In the genomic region with DNA sequence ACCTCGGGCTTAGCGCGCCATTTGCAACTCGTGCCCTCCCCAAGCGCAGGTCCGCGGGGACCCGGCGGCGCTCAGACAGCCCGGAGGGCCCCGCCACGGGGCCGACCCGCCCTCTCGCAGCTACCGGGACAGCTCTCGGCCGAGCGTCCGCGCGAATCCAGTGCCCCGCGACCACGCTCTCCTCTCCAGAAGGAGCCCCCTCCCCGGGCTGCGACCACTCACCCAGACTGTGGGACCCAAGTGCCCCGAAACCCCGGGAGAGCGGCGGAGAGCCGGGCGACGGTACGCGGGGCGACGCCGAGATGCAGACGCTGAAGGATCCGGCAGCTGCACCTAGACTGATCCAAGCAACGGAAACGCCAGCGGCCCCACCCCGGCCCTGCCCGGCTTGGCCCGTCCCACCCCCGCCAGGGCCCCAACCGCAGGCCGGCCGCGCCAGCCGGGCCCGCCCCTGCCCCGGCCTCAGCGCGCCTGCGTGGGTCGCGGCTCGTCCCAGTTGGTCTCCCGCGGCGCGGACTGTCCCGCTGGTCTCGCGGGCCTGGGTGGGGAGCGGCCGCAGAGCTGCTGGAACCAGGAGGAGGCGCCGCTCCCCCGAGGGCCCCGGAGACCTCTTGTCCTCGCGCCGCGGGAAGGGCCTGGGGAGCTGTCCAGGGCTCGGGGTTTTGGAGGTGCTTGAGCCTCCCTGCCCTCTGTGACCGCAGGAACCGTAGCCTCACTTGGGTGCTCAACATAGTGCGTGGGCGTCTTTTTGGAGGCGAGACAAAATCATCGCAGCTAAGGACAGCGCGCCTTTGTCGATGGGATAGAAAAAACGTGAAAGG, we compare ENCODE assay signal across 8 cellular contexts. TPM values are rescaled to one million over a fixed set of nuclear protein-coding genes. Genes with fewer than 3 reads are reported as not detected.
DNase-seq lines count a peak whose midpoint lies in the region; ATAC-seq and TF ChIP-seq lines count a peak whose summit lies in the region.

A gene (minus strand): TSS at position 340 of the 821 bp plus-strand sequence. CDS start 391 bp downstream, outside the sequence.

- peak; percentile 91 for DNase-seq in GM06990 (ENCODE audit: extremely low read depth, insufficient read length)
- DNase-seq in GOT3 (lab: John Stamatoyannopoulos, UW), result peak; percentile 38
- DNase-seq in LNCaP clone FGC (ENCODE audit: low read depth), result no peak
- DNase-seq in SW480 (ENCODE audit: low spot score), result peak; percentile 76
- peak; percentile 91 to 94 (median 93) for DNase-seq in adrenal gland
- peak; percentile 90 to 96 (median 94) for DNase-seq in heart left ventricle
- DNase-seq in posterior vena cava (ENCODE audit: low spot score), result peak; percentile 97
- DNase-seq in ureter (ENCODE audit: low spot score), result peak; percentile 89

- WGBS in adrenal gland, 4 donors, result 0 to 1% (median 1%) methylated on average over 21 to 90 of the region's 90 CpGs
- WGBS in heart left ventricle, 4 donors, result 0 to 1% (median 1%) methylated on average over 58 to 90 of the region's 90 CpGs

- no peaks in the 10 kb centered on the region for H3K9me3 ChIP-seq in adrenal gland (replicated peaks in 1 of 3)
- H3K9me3 ChIP-seq in heart left ventricle, result peaks cover 0 to 1% (median 0%) of the 10 kb centered on the region in 12 donors

- H3K27me3 ChIP-seq in GM06990 (replicated peaks; ENCODE audit: control insufficient read depth, insufficient read depth, low read length) (no peaks in the 10 kb centered on the region), adrenal gland (no peaks in the 10 kb centered on the region), heart left ventricle (no peaks in the 10 kb centered on the region)

- H3K4me3 ChIP-seq in GM06990 (replicated peaks; ENCODE audit: low read depth, low read length), result peak within 1 kb of the TSS; percentile 92
- H3K4me3 ChIP-seq in LNCaP clone FGC (ENCODE audit: low read depth, low read length), result peak within 1 kb of the TSS; percentile 66
- peak within 1 kb of the TSS; percentile 70 to 97 (median 92) for H3K4me3 ChIP-seq in adrenal gland
- peak within 1 kb of the TSS; percentile 80 to 99 (median 96) for H3K4me3 ChIP-seq in heart left ventricle

- H3K4me1 ChIP-seq in adrenal gland (replicated peaks in 1 of 2) (peaks cover 29 to 46% of the 10 kb centered on the region in 2 donors), heart left ventricle (peaks cover 0 to 54% (median 32%) of the 10 kb centered on the region in 12 donors)

- peak; percentile 82 to 96 for TF ChIP-seq POLR2A in adrenal gland (IDR thresholded peaks at IDR 0.05)
- peak; percentile 12 to 71 for TF ChIP-seq POLR2A in heart left ventricle (IDR thresholded peaks at IDR 0.05)

- peak; percentile 91 to 99 (median 96) for ATAC-seq in heart left ventricle

- peak within 1 kb of the TSS; percentile 93 to 99 (median 99) for H3K27ac ChIP-seq in adrenal gland
- H3K27ac ChIP-seq in heart left ventricle, result peak within 1 kb of the TSS; percentile 89 to 99 (median 98)

- H3K36me3 ChIP-seq in GM06990 (ENCODE audit: control insufficient read depth, insufficient read depth, low read length) (no peaks in the 10 kb centered on the region), adrenal gland (replicated peaks in 1 of 2) (no peaks in the 10 kb centered on the region), heart left ventricle (peaks cover 0 to 13% (median 0%) of the 10 kb centered on the region in 9 donors)

- peak; percentile 36 for TF ChIP-seq CTCF in GM06990 (IDR thresholded peaks at IDR 0.05; ENCODE audit: insufficient read depth, low read length, poor library complexity, severe bottlenecking)
- peak; percentile 42 for TF ChIP-seq CTCF in LNCaP clone FGC (IDR thresholded peaks at IDR 0.05; ENCODE audit: control insufficient read depth, extremely low read depth, insufficient read depth)
- TF ChIP-seq CTCF in adrenal gland (IDR thresholded peaks at IDR 0.05), result peak in 4 of 6 experiments; percentile 19 to 51 (median 41)
- TF ChIP-seq CTCF in heart left ventricle (IDR thresholded peaks at IDR 0.05), result peak in 11 of 12 donors; percentile 12 to 63 (median 44)

- intact Hi-C loops in adrenal gland (cut with DNase I), result no loop called here
- intact Hi-C loops in heart left ventricle (cut with DNase I), result loop anchor here in 3 of 10 donors (1.0 to 2.0 kb wide), 4 partner anchors 14 to 104 kb away; a partner anchor contains a TSS
- intact Hi-C loops in posterior vena cava (cut with DNase I), result no loop called here

RNA-seq across cellular contexts. Expression of the gene that starts here (rescaled TPM):
- 100 to 1,000 TPM; 287 to 654 (median 401) TPM for total RNA-seq in adrenal gland
- 100 to 1,000 TPM; 209 to 648 (median 470) TPM for polyA plus RNA-seq in adrenal gland
- total RNA-seq in heart left ventricle, result 100 to 1,000 TPM; 108 to 283 (median 168) TPM
- 100 to 1,000 TPM; 104 to 269 TPM for polyA plus RNA-seq in heart left ventricle
- total RNA-seq in posterior vena cava, result 100 to 1,000 TPM; 346 to 547 TPM
- 141 TPM for total RNA-seq in ureter
